In genomic region chr4:180664766-180665368, GRCh38 we compare ENCODE assay signal across 8 cellular contexts.
DNase-seq lines count a peak whose midpoint lies in the region; ATAC-seq, FAIRE-seq and TF ChIP-seq lines count a peak whose summit lies in the region.

No MANE protein-coding gene starts in this region.

- no peaks in the 10 kb centered on the region for H3K27me3 ChIP-seq in SJCRH30

- no peaks in the 10 kb centered on the region for H3K9me3 ChIP-seq in SJCRH30 (replicated peaks)

- peak; percentile 87 for FAIRE-seq in A204.1 (lab: Jason Lieb, UNC)

- H3K27ac ChIP-seq in SJCRH30: peak overlapping the region; percentile 79

- no peaks in the 10 kb centered on the region for H3K36me3 ChIP-seq in SJCRH30

- H3K4me1 ChIP-seq in SJCRH30: peaks cover 9% of the 10 kb centered on the region; the same call in 1 of the 2 replicates

- ATAC-seq in HG02623 (IDR thresholded peaks at IDR 0.05; ENCODE audit: unreplicated experiment): peak; percentile 89

- TF ChIP-seq CTCF in GM12874 (IDR thresholded peaks at IDR 0.05; ENCODE audit: insufficient read depth, low read depth, low read length): peak; percentile 57

- peak; percentile 57 for DNase-seq in MV-4-11 (lab: John Stamatoyannopoulos, UW)
- peak; percentile 76 to 91 for DNase-seq in SJCRH30
- DNase-seq in astrocyte of the hippocampus (ENCODE audit: low read depth, low spot score): peak; percentile 91
- DNase-seq in iPS DF 19.7 (ENCODE audit: low read depth, low spot score): peak; percentile 57
- DNase-seq in stimulated activated CD4-positive, alpha-beta T cell treated with anti-CD3 and anti-CD28 coated beads, Interleukin-12 subunit alpha, Interleukin-12 subunit beta, amount 100 ng/mL, for 24 hours (ENCODE audit: low read depth in 2 of 2): peak; percentile 14 to 52

- peak overlapping the region; percentile 26 for H3K4me3 ChIP-seq in SJCRH30

Comparison
In these comparisons a context has a peak if more than half of its experiments do, and no peak if none do; other contexts are left out.
1. Peak in every context shown above with its lines: DNase-seq, ATAC-seq, H3K4me3 ChIP-seq and H3K27ac ChIP-seq.
2. DNase-seq: peak in every context shown above with its lines; median percentile 91 in astrocyte of the hippocampus; 84 in SJCRH30; 57 in MV-4-11; 57 in iPS DF 19.7; 33 in stimulated activated CD4-positive, alpha-beta T cell treated with anti-CD3 and anti-CD28 coated beads, Interleukin-12 subunit alpha, Interleukin-12 subunit beta, amount 100 ng/mL, for 24 hours.